ENCODE assay signal across 22 cellular contexts in the genomic region with DNA sequence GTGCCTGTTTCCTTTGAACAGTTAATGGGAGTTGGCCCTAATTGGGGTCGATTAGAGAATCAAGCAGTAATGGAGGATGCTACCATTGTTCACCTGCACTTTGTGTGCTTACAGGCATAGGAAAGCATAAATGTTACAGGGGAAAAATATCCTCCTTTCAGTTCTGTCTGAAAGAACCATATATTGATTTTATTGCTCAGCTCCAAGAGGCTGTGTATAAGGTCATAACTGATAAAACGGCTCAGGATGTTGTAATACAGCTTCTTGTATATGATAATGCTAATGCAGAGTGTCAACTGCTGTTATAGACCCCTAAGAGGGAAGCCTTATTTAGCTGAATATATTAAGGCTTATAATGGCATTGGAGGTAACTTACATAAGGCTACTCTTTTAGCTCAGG.
"Had no signal": no experiment of that assay in that cellular context is flagged by ENCODE, and none has a peak within 500 bp of the region (broad histone marks: within the 10 kb centered on the region; RNA-seq: fewer than 3 reads in every experiment).

No MANE protein-coding gene starts in this region.

- H3K36me3 ChIP-seq: esophagus muscularis mucosa, gastroesophageal sphincter, stomach, thoracic aorta, uterus had no signal

- H3K27ac ChIP-seq: epithelial cell of prostate, esophagus muscularis mucosa, gastroesophageal sphincter, parathyroid adenoma, stomach, thoracic aorta, uterus had no signal

- ATAC-seq: effector memory CD8-positive, alpha-beta T cell; gastroesophageal sphincter; left cardiac atrium; left ventricle myocardium superior; naive thymus-derived CD4-positive, alpha-beta T cell; sciatic nerve; stimulated activated naive B cell treated with anti-CD40 and anti-IgM and Interleukin-4, amounts not matched to agents 10 μg/mL and 1 μg/mL and 100 μg/mL, for 72 hours had no signal

- DNase-seq: effector memory CD8-positive, alpha-beta T cell; glutamatergic neuron; left cardiac atrium; left ventricle myocardium superior; mesenchymal stem cell; naive thymus-derived CD4-positive, alpha-beta T cell; nephron progenitor cell; stimulated activated CD4-positive, alpha-beta T cell treated with anti-CD3 and anti-CD28 coated beads, Interleukin-2, amount 100 ng/mL, for 24 hours; stimulated activated CD4-positive, alpha-beta T cell treated with anti-CD3 and anti-CD28 coated beads, Interleukin-4, amount 100 ng/mL, for 4 hours; stimulated activated naive B cell treated with anti-CD40 and anti-IgM and Interleukin-4, amounts not matched to agents 10 μg/mL and 1 μg/mL and 100 μg/mL, for 72 hours; stomach; substantia nigra; trophoblast cell; uterus had no signal

- H3K4me1 ChIP-seq: esophagus muscularis mucosa, parathyroid adenoma, uterus had no signal

- H3K27me3 ChIP-seq: esophagus muscularis mucosa, gastroesophageal sphincter, stomach, uterus had no signal

- FAIRE-seq: keratinocyte had no signal

- H3K4me3 ChIP-seq: esophagus muscularis mucosa, gastroesophageal sphincter, lung, stomach, thoracic aorta, uterus had no signal
